In the genomic region with DNA sequence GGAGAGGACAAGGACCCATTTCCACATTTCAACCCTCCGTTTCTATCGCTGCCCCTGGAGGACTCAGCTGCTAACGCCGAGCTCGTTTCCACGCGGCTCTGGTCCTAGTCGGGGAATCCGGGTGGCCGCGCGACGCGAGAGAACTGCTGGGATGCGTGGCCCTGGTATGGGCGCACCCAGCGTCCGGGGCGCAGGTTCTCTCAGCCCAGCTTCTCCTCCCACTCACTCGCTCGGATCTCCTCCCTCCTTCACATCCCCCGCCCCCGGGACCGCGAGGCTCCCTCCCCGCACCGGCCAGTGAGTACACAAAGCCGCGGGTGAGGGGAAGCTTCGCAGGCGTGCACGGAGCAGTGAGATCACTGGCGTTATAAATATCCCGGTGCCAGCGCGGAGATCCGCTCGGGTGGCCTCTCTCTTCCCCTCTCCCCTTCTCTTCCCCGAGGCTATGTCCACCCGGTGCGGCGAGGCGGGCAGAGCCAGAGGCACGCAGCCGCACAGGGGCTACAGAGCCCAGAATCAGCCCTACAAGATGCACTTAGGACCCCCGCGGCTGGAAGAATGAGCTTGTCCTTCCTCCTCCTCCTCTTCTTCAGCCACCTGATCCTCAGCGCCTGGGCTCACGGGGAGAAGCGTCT, we compare ENCODE assay signal across 9 cellular contexts. TPM values are rescaled to one million over a fixed set of nuclear protein-coding genes. Genes with fewer than 3 reads are reported as not detected.
A peak's percentile ranks its signal among the peaks of the same experiment; 100 is the strongest.
DNase-seq lines count a peak whose midpoint lies in the region; ATAC-seq and TF ChIP-seq lines count a peak whose summit lies in the region.
"Had no signal": no experiment of that assay in that cellular context is flagged by ENCODE, and none has a peak within 500 bp of the region (broad histone marks: within the 10 kb centered on the region; RNA-seq: fewer than 3 reads in every experiment).

Gene FGF5 (plus strand): TSS at position 398 of the 635 bp plus-strand sequence. CDS start 161 bp downstream, at position 559.

- H3K27me3 Mint-ChIP-seq in activated naive CD8-positive, alpha-beta T cell, result peaks cover 51% of the 10 kb centered on the region

- H3K4me3 ChIP-seq in heart left ventricle, result peak within 1 kb of the TSS; percentile 32 to 61 (median 50)
- H3K4me3 ChIP-seq in prostate gland, result peak within 1 kb of the TSS; percentile 15 to 28

- intact Hi-C loops in heart left ventricle (cut with DNase I), result no loop called here
- intact Hi-C loops in prostate gland (cut with DNase I), result no loop called here

- TF ChIP-seq POLR2A in heart left ventricle (IDR thresholded peaks at IDR 0.05) (no peak), prostate gland (IDR thresholded peaks at IDR 0.05) (no peak)

- peaks cover 0 to 26% (median 9%) of the 10 kb centered on the region in 12 donors for H3K4me1 ChIP-seq in heart left ventricle
- H3K4me1 ChIP-seq in prostate gland (replicated peaks), result peaks cover 2% of the 10 kb centered on the region

- peak; percentile 49 for ATAC-seq in GM18498 (IDR thresholded peaks at IDR 0.05; ENCODE audit: unreplicated experiment)
- peak; percentile 76 to 90 (median 83) for ATAC-seq in heart left ventricle
- no peak for ATAC-seq in HG02938 (IDR thresholded peaks at IDR 0.05; ENCODE audit: unreplicated experiment)
- no peak for ATAC-seq in GM18517 (IDR thresholded peaks at IDR 0.05; ENCODE audit: unreplicated experiment)

- TF ChIP-seq CTCF in AG09319 (IDR thresholded peaks at IDR 0.05; ENCODE audit: low read depth, low read length) (no peak), heart left ventricle (IDR thresholded peaks at IDR 0.05) (no peak), prostate gland (IDR thresholded peaks at IDR 0.05) (no peak)

- H3K27ac ChIP-seq in heart left ventricle, result peak within 1 kb of the TSS in 2 of 12 donors; percentile 51 to 59
- no peak within 1 kb of the TSS for H3K27ac ChIP-seq in prostate gland
- H3K27ac ChIP-seq: neutrophil had no signal

- peaks cover 40% of the 10 kb centered on the region for H3K4me1 Mint-ChIP-seq in activated naive CD8-positive, alpha-beta T cell (ENCODE audit: low read depth)

- H3K9me3 ChIP-seq in heart left ventricle (no peaks in the 10 kb centered on the region), prostate gland (no peaks in the 10 kb centered on the region)
- H3K9me3 ChIP-seq: neutrophil had no signal

- peak; percentile 90 for DNase-seq in AG09319 (ENCODE audit: extremely low read depth, low read depth)
- DNase-seq in NCI-H1930 (lab: John Stamatoyannopoulos, UW), result peak; percentile 43 to 66
- DNase-seq in heart left ventricle, result peak; percentile 32 to 73 (median 61)
- DNase-seq in prostate gland (ENCODE audit: low spot score), result peak; percentile 12

- no peaks in the 10 kb centered on the region for H3K9me3 Mint-ChIP-seq in activated naive CD8-positive, alpha-beta T cell (ENCODE audit: low read depth)

- H3K36me3 Mint-ChIP-seq in activated naive CD8-positive, alpha-beta T cell, result no peaks in the 10 kb centered on the region

- no peak within 1 kb of the TSS for H3K27ac Mint-ChIP-seq in activated naive CD8-positive, alpha-beta T cell

- H3K27me3 ChIP-seq in heart left ventricle, result peaks cover 3 to 81% (median 38%) of the 10 kb centered on the region in 9 donors
- peaks cover 28% of the 10 kb centered on the region for H3K27me3 ChIP-seq in prostate gland (replicated peaks; ENCODE audit: insufficient read depth)

- 0 to 1% (median 0%) methylated on average over 41 to 50 of the region's 50 CpGs for WGBS in heart left ventricle, 4 donors
- under 1% methylated on average over 45 of the region's 50 CpGs for WGBS in prostate gland

- H3K36me3 ChIP-seq in heart left ventricle (no peaks in the 10 kb centered on the region), prostate gland (no peaks in the 10 kb centered on the region)
- H3K36me3 ChIP-seq: neutrophil had no signal

- H3K4me3 Mint-ChIP-seq in activated naive CD8-positive, alpha-beta T cell, result peak within 1 kb of the TSS; percentile 88

RNA-seq across cellular contexts. Expression of gene FGF5, which starts in this region (rescaled TPM):
- total RNA-seq in heart left ventricle (under 1 TPM in 7 of 9 donors, not detected in 2; 0.10 to 0.83 (median 0.37) TPM), prostate gland (not detected)
- polyA plus RNA-seq in heart left ventricle, result under 1 TPM; 0.22 to 0.27 TPM

Comparison
In these comparisons a context has a peak if more than half of its experiments do, and no peak if none do; other contexts are left out.
1. Peak in DNase-seq, ATAC-seq and H3K4me3 ChIP-seq in heart left ventricle; RNA of the gene not detected or under 1 TPM.
2. Peak in DNase-seq and H3K4me3 ChIP-seq in prostate gland; RNA of the gene not detected or under 1 TPM.
3. DNase-seq: peak in every context shown above with its lines; median percentile 90 in AG09319; 61 in heart left ventricle; 54 in NCI-H1930; 12 in prostate gland.